In genomic region chr6:29943053-29943966, GRCh38 we compare ENCODE assay signal across 8 cellular contexts. TPM values are rescaled to one million over a fixed set of nuclear protein-coding genes. Genes with fewer than 3 reads are reported as not detected.
DNase-seq lines count a peak whose midpoint lies in the region; TF ChIP-seq lines count a peak whose summit lies in the region.

No MANE protein-coding gene starts in this region.

- H3K9me3 Mint-ChIP-seq in activated T-cell treated with anti-CD3 and anti-CD28 coated beads, Interleukin-2, amount 50 U/mL, for 24 hours: no peaks in the 10 kb centered on the region
- H3K9me3 Mint-ChIP-seq in endodermal cell (peaks cover 3% of the 10 kb centered on the region), nephron progenitor cell (peaks cover 4% of the 10 kb centered on the region)

- H3K27ac ChIP-seq in SJSA1 (peak overlapping the region; percentile 95), endodermal cell (ENCODE audit: low read depth, low read length) (no peak overlapping the region)

- peak overlapping the region; percentile 99 for H3K27ac Mint-ChIP-seq in activated T-cell treated with anti-CD3 and anti-CD28 coated beads, Interleukin-2, amount 50 U/mL, for 24 hours
- no peak overlapping the region for H3K27ac Mint-ChIP-seq in endodermal cell
- no peak overlapping the region for H3K27ac Mint-ChIP-seq in nephron progenitor cell

- H3K4me1 ChIP-seq in SJSA1 (replicated peaks) (peaks cover 6% of the 10 kb centered on the region), endodermal cell (ENCODE audit: control insufficient read depth, insufficient read depth, low read length) (no peaks in the 10 kb centered on the region)

- H3K4me3 ChIP-seq in SJSA1 (peak overlapping the region; percentile 75), endodermal cell (ENCODE audit: low read length) (peak overlapping the region; percentile 71)

- H3K9ac ChIP-seq in endodermal cell (ENCODE audit: extremely low read depth, low read length, poor library complexity, severe bottlenecking): no peak overlapping the region

- H3K4me1 Mint-ChIP-seq in activated T-cell treated with anti-CD3 and anti-CD28 coated beads, Interleukin-2, amount 50 U/mL, for 24 hours (ENCODE audit: low read depth): peaks cover 54% of the 10 kb centered on the region
- H3K4me1 Mint-ChIP-seq in endodermal cell (peaks cover 9% of the 10 kb centered on the region), nephron progenitor cell (peaks cover 27% of the 10 kb centered on the region)

- H3K27me3 ChIP-seq in SJSA1 (replicated peaks): no peaks in the 10 kb centered on the region
- peaks cover 8% of the 10 kb centered on the region for H3K27me3 ChIP-seq in endodermal cell (ENCODE audit: control insufficient read depth, insufficient read depth, low read length, poor library complexity, severe bottlenecking)

- no peaks in the 10 kb centered on the region for H3K27me3 Mint-ChIP-seq in activated T-cell treated with anti-CD3 and anti-CD28 coated beads, Interleukin-2, amount 50 U/mL, for 24 hours
- H3K27me3 Mint-ChIP-seq in endodermal cell (ENCODE audit: insufficient read depth) (peaks cover 8% of the 10 kb centered on the region), nephron progenitor cell (ENCODE audit: low read depth, poor library complexity) (peaks cover 22% of the 10 kb centered on the region)

- peaks cover 63% of the 10 kb centered on the region for H3K36me3 Mint-ChIP-seq in activated T-cell treated with anti-CD3 and anti-CD28 coated beads, Interleukin-2, amount 50 U/mL, for 24 hours (ENCODE audit: low read depth)
- H3K36me3 Mint-ChIP-seq in endodermal cell (ENCODE audit: low read depth) (peaks cover 23% of the 10 kb centered on the region), nephron progenitor cell (ENCODE audit: low read depth) (peaks cover 35% of the 10 kb centered on the region)

- peak; percentile 60 for DNase-seq in activated T-cell treated with anti-CD3 and anti-CD28 coated beads, Interleukin-2, amount 50 U/mL, for 24 hours
- no peak for DNase-seq in activated T-cell treated with anti-CD3 and anti-CD28 coated beads for 4 hours
- peak in 1 of 2 experiments; percentile 23 for DNase-seq in SJSA1 (ENCODE audit: low read depth in 1 of 2, low spot score in 2 of 2)
- peak; percentile 60 for DNase-seq in endodermal cell
- DNase-seq in nephron progenitor cell: no peak
- no peak for DNase-seq in middle frontal gyrus (ENCODE audit: extremely low spot score, low spot score)
- DNase-seq in NCI-H1092 (lab: John Stamatoyannopoulos, UW): no peak
- no peak for DNase-seq in globus pallidus (ENCODE audit: low spot score)

- H3K4me3 Mint-ChIP-seq in activated T-cell treated with anti-CD3 and anti-CD28 coated beads, Interleukin-2, amount 50 U/mL, for 24 hours: peak overlapping the region; percentile 96
- H3K4me3 Mint-ChIP-seq in endodermal cell (peak overlapping the region; percentile 75), nephron progenitor cell (peak overlapping the region; percentile 88)

- H3K9me3 ChIP-seq in SJSA1 (replicated peaks) (no peaks in the 10 kb centered on the region), endodermal cell (ENCODE audit: control insufficient read depth, low read length) (no peaks in the 10 kb centered on the region)

- no peak for TF ChIP-seq CTCF in endodermal cell (conservative IDR thresholded peaks at IDR 0.05)
- no peak for TF ChIP-seq CTCF in nephron progenitor cell (IDR thresholded peaks at IDR 0.05)

- H3K36me3 ChIP-seq in SJSA1: peaks cover 40% of the 10 kb centered on the region
- H3K36me3 ChIP-seq in endodermal cell (ENCODE audit: control insufficient read depth, insufficient read depth, low read length): no peaks in the 10 kb centered on the region

- 64 to 68% methylated on average over 26 to 58 of the region's 58 CpGs for WGBS in endodermal cell (ENCODE audit: insufficient coverage in 1 of 2, insufficient read length in 1 of 2), 2 experiments

RNA-seq across cellular contexts. Expression of gene HLA-A, which starts 1.0 kb away (rescaled TPM):
- total RNA-seq in SJSA1 (2014; rRNA removed; shearing (Covaris generic)): 1,534 and 1,583 TPM in 2 replicates
- 100 to 1,000 TPM; 212 to 282 TPM for total RNA-seq in endodermal cell
- 56.2 TPM for polyA plus RNA-seq in endodermal cell (2013, experiment 1 of 2)
- 50.5 TPM for polyA plus RNA-seq in endodermal cell (2013, experiment 2 of 2)

Comparison
In these comparisons a context has a peak if more than half of its experiments do, and no peak if none do; other contexts are left out.
1. DNase-seq: peak in activated T-cell treated with anti-CD3 and anti-CD28 coated beads, Interleukin-2, amount 50 U/mL, for 24 hours (single experiment) and endodermal cell (single experiment); none in activated T-cell treated with anti-CD3 and anti-CD28 coated beads for 4 hours (single experiment), nephron progenitor cell (single experiment), middle frontal gyrus (single experiment), NCI-H1092 (single experiment) and globus pallidus (single experiment).
2. Peak in every context shown above with its lines, with median percentiles within 50 percentile points of each other: H3K4me3 Mint-ChIP-seq.